16 cellular contexts compared by ENCODE assay signal in genomic region chr11:121965330-121965729, GRCh38.
DNase-seq lines count a peak whose midpoint lies in the region; ATAC-seq, FAIRE-seq and TF ChIP-seq lines count a peak whose summit lies in the region.
"Had no signal": no experiment of that assay in that cellular context is flagged by ENCODE, and none has a peak within 500 bp of the region (broad histone marks: within the 10 kb centered on the region; RNA-seq: fewer than 3 reads in every experiment).

No MANE protein-coding gene starts in this region.

- H3K27ac ChIP-seq in SJSA1: no peak overlapping the region
- H3K27ac ChIP-seq: WERI-Rb-1 had no signal

- no peak for TF ChIP-seq CTCF in fibroblast of the aortic adventitia (IDR thresholded peaks at IDR 0.05; ENCODE audit: insufficient read depth, low read length)

- H3K4me3 Mint-ChIP-seq in activated CD4-positive, alpha-beta memory T cell treated with anti-CD3 and anti-CD28 coated beads for 36 hours: no peak overlapping the region
- H3K4me3 Mint-ChIP-seq: activated naive CD8-positive, alpha-beta T cell treated with anti-CD3 and anti-CD28 coated beads, Interleukin-2, amount 50 U/mL, for 24 hours; stimulated activated naive CD8-positive, alpha-beta T cell treated with anti-CD3 and anti-CD28 coated beads, Interleukin-15, Interleukin-2, amounts not matched to agents 100 ng/mL and 50 ng/mL, for 24 hours had no signal

- H3K9me3 Mint-ChIP-seq in activated CD4-positive, alpha-beta memory T cell treated with anti-CD3 and anti-CD28 coated beads for 36 hours: no peaks in the 10 kb centered on the region
- H3K9me3 Mint-ChIP-seq: activated naive CD8-positive, alpha-beta T cell treated with anti-CD3 and anti-CD28 coated beads, Interleukin-2, amount 50 U/mL, for 24 hours; stimulated activated naive CD8-positive, alpha-beta T cell treated with anti-CD3 and anti-CD28 coated beads, Interleukin-15, Interleukin-2, amounts not matched to agents 100 ng/mL and 50 ng/mL, for 24 hours had no signal

- H3K36me3 Mint-ChIP-seq in activated CD4-positive, alpha-beta memory T cell treated with anti-CD3 and anti-CD28 coated beads for 36 hours: no peaks in the 10 kb centered on the region

- CTCF ChIA-PET in activated CD4-positive, alpha-beta memory T cell treated with anti-CD3 and anti-CD28 coated beads for 36 hours (lab: Charles Lee): no interaction called here

- peaks cover 6% of the 10 kb centered on the region for H3K27me3 Mint-ChIP-seq in activated CD4-positive, alpha-beta memory T cell treated with anti-CD3 and anti-CD28 coated beads for 36 hours

- H3K9me3 ChIP-seq in SJSA1 (replicated peaks): no peaks in the 10 kb centered on the region

- DNase-seq in 8988T (peak; percentile 15), H54 (ENCODE audit: insufficient read length, low spot score) (no peak), SJSA1 (ENCODE audit: low read depth in 1 of 2, low spot score in 2 of 2) (peak; percentile 4 to 42), fibroblast of the aortic adventitia (ENCODE audit: low read depth) (peak; percentile 59), GF-D8 (lab: John Stamatoyannopoulos, UW) (no peak), NCI-H1048 (lab: John Stamatoyannopoulos, UW) (no peak)
- no peak for DNase-seq in activated CD4-positive, alpha-beta memory T cell treated with anti-CD3 and anti-CD28 coated beads for 36 hours
- DNase-seq: activated naive CD8-positive, alpha-beta T cell treated with anti-CD3 and anti-CD28 coated beads, Interleukin-2, amount 50 U/mL, for 24 hours; DMS79; NCI-H526; retina; SIG-M5; WERI-Rb-1 had no signal

- H3K27me3 ChIP-seq in SJSA1 (replicated peaks): no peaks in the 10 kb centered on the region

- no peak overlapping the region for H3K27ac Mint-ChIP-seq in activated CD4-positive, alpha-beta memory T cell treated with anti-CD3 and anti-CD28 coated beads for 36 hours
- H3K27ac Mint-ChIP-seq: activated naive CD8-positive, alpha-beta T cell treated with anti-CD3 and anti-CD28 coated beads, Interleukin-2, amount 50 U/mL, for 24 hours; stimulated activated naive CD8-positive, alpha-beta T cell treated with anti-CD3 and anti-CD28 coated beads, Interleukin-15, Interleukin-2, amounts not matched to agents 100 ng/mL and 50 ng/mL, for 24 hours had no signal

- H3K4me1 Mint-ChIP-seq in activated CD4-positive, alpha-beta memory T cell treated with anti-CD3 and anti-CD28 coated beads for 36 hours (ENCODE audit: low read depth): no peaks in the 10 kb centered on the region

- POLR2A ChIA-PET in activated CD4-positive, alpha-beta memory T cell treated with anti-CD3 and anti-CD28 coated beads for 36 hours (lab: Charles Lee): no interaction called here

- no peaks in the 10 kb centered on the region for H3K36me3 ChIP-seq in SJSA1
- H3K36me3 ChIP-seq: WERI-Rb-1 had no signal

- H3K4me3 ChIP-seq in SJSA1 (no peak overlapping the region), fibroblast of the aortic adventitia (ENCODE audit: low read depth, low read length) (no peak overlapping the region)

- ATAC-seq in HG02642 (IDR thresholded peaks at IDR 0.05; ENCODE audit: poor library complexity, unreplicated experiment): no peak
- ATAC-seq: activated naive CD8-positive, alpha-beta T cell treated with anti-CD3 and anti-CD28 coated beads, Interleukin-2, amount 50 U/mL, for 24 hours had no signal

- H3K4me1 ChIP-seq in SJSA1 (replicated peaks): peaks cover 10% of the 10 kb centered on the region

- FAIRE-seq in H54 (lab: Jason Lieb, UNC): peak; percentile 15
- FAIRE-seq: H1 had no signal

- no peak for TF ChIP-seq POLR2A in H54 (IDR thresholded peaks at IDR 0.05; ENCODE audit: low read depth, low read length)

- intact Hi-C loops in activated CD4-positive, alpha-beta memory T cell treated with anti-CD3 and anti-CD28 coated beads for 36 hours (cut with micrococcal nuclease): no loop called here

Comparison
In these comparisons a context has a peak if more than half of its experiments do, and no peak if none do; other contexts are left out.
1. DNase-seq: peak in 8988T (single experiment), SJSA1 (2 of 2) and fibroblast of the aortic adventitia (single experiment); none in H54 (single experiment), GF-D8 (single experiment), NCI-H1048 (single experiment) and activated CD4-positive, alpha-beta memory T cell treated with anti-CD3 and anti-CD28 coated beads for 36 hours (single experiment).